Comparison of ENCODE assay signal across 1 cellular context in genomic region chr7:102260856-102261255, GRCh38.
TF ChIP-seq lines count a peak whose summit lies in the region.

No MANE protein-coding gene starts in this region.

TF ChIP-seq in GM23338, 12 proteins besides CTCF, POLR2A, EP300 and RAD21 (continued from another document):
- TF ChIP-seq REST (IDR thresholded peaks at IDR 0.05; ENCODE audit: unreplicated experiment) (no peak), CREB1 (CRISPR knock-in tag; IDR thresholded peaks at IDR 0.05; ENCODE audit: low read depth) (no peak), ZNF462 (CRISPR knock-in tag; IDR thresholded peaks at IDR 0.05) (no peak)
